Comparison of ENCODE assay signal across 11 cellular contexts in the genomic region with DNA sequence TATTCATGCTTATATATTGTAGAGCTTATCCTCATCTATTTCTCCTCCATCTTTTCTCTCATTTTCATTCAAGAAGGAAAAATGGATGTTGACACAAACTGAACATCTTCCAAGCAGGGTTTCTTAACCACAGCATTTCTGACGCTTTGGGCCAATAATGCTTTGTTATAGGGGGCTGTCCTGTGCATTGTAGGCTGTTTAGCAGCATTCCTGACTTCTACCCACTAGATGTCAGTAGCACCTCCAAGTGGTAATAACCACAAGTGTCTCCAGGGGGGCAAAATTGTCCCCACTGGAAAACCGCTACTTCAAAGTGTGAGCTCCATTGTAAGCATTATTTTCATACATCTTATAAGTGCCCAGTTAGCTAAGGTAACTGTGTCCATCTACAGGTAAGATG. TPM values are rescaled to one million over a fixed set of nuclear protein-coding genes. Genes with fewer than 3 reads are reported as not detected.
A peak's percentile ranks its signal among the peaks of the same experiment; 100 is the strongest.
DNase-seq lines count a peak whose midpoint lies in the region; ATAC-seq and TF ChIP-seq lines count a peak whose summit lies in the region.
"Had no signal": no experiment of that assay in that cellular context is flagged by ENCODE, and none has a peak within 500 bp of the region (broad histone marks: within the 10 kb centered on the region; RNA-seq: fewer than 3 reads in every experiment).

No MANE protein-coding gene starts in this region.

- no peaks in the 10 kb centered on the region for H3K9me3 ChIP-seq in body of pancreas
- no peaks in the 10 kb centered on the region for H3K9me3 ChIP-seq in upper lobe of right lung

- TF ChIP-seq CTCF in GM06990 (IDR thresholded peaks at IDR 0.05; ENCODE audit: insufficient read depth, low read length, poor library complexity, severe bottlenecking) (peak; percentile 36), brain microvascular endothelial cell (IDR thresholded peaks at IDR 0.05; ENCODE audit: low read depth, low read length, missing control alignments) (peak; percentile 70), body of pancreas (IDR thresholded peaks at IDR 0.05) (no peak), upper lobe of right lung (IDR thresholded peaks at IDR 0.05) (no peak)

- H3K27me3 ChIP-seq in GM06990 (replicated peaks; ENCODE audit: control insufficient read depth, insufficient read depth, low read length) (no peaks in the 10 kb centered on the region), brain microvascular endothelial cell (replicated peaks) (no peaks in the 10 kb centered on the region), body of pancreas (no peaks in the 10 kb centered on the region), upper lobe of right lung (no peaks in the 10 kb centered on the region)

- intact Hi-C loops in body of pancreas (cut with DNase I) (no loop called here), upper lobe of right lung (cut with DNase I) (no loop called here)

- no peaks in the 10 kb centered on the region for H3K36me3 ChIP-seq in GM06990 (ENCODE audit: control insufficient read depth, insufficient read depth, low read length)
- H3K36me3 ChIP-seq in brain microvascular endothelial cell (replicated peaks), result no peaks in the 10 kb centered on the region
- H3K36me3 ChIP-seq in body of pancreas (replicated peaks in 1 of 2; ENCODE audit: insufficient read depth in 1 of 2, low read depth in 2 of 2), result no peaks in the 10 kb centered on the region
- H3K36me3 ChIP-seq in upper lobe of right lung, result no peaks in the 10 kb centered on the region

- ATAC-seq in GM18502 (IDR thresholded peaks at IDR 0.05; ENCODE audit: poor library complexity, unreplicated experiment) (no peak), body of pancreas (no peak), upper lobe of right lung (no peak)
- ATAC-seq: Right ventricle myocardium inferior had no signal

- TF ChIP-seq POLR2A in body of pancreas (IDR thresholded peaks at IDR 0.05), result no peak

- H3K27ac ChIP-seq in brain microvascular endothelial cell (no peak overlapping the region), body of pancreas (no peak overlapping the region), upper lobe of right lung (no peak overlapping the region)

- WGBS in body of pancreas, 2 donors, result 57 to 74% methylated on average over 2 of the region's 2 CpGs

- H3K4me3 ChIP-seq in GM06990 (replicated peaks; ENCODE audit: low read depth, low read length), result no peak overlapping the region
- no peak overlapping the region for H3K4me3 ChIP-seq in brain microvascular endothelial cell (ENCODE audit: low read depth, low read length)
- no peak overlapping the region for H3K4me3 ChIP-seq in body of pancreas
- no peak overlapping the region for H3K4me3 ChIP-seq in upper lobe of right lung
- H3K4me3 ChIP-seq: lung had no signal

- DNase-seq in GM06990 (ENCODE audit: extremely low read depth, insufficient read length) (no peak), M059J (ENCODE audit: low read depth) (peak; percentile 32), brain microvascular endothelial cell (peak; percentile 17), lung microvascular endothelial cell (ENCODE audit: low read depth in 2 of 2) (peak; percentile 5 to 7), body of pancreas (no peak), upper lobe of right lung (no peak)
- DNase-seq in activated CD4-positive, CD25-positive, alpha-beta regulatory T cell treated with anti-CD3 and anti-CD28 coated beads, Interleukin-2, amount 50 U/mL, for 72 hours, result no peak

- H3K4me1 ChIP-seq in body of pancreas (no peaks in the 10 kb centered on the region), upper lobe of right lung (no peaks in the 10 kb centered on the region)

- in situ Hi-C loops in brain microvascular endothelial cell (cut with HindIII; ENCODE audit: low pct_ligation_motif_present, low sequenced_read_pairs), result no loop called here

RNA-seq across cellular contexts. Expression of gene TXNDC8, which starts 2.6 kb away (rescaled TPM):
- total RNA-seq in M059J (2014; rRNA removed; shearing (Covaris generic)), result not detected in 2 replicates
- total RNA-seq in lung microvascular endothelial cell, result not detected in 2 replicates
- total RNA-seq in body of pancreas, result not detected
- not detected for total RNA-seq in upper lobe of right lung
- total RNA-seq: dermis microvascular lymphatic vessel endothelial cell, lung, Right ventricle myocardium inferior had no signal

Comparison
In these comparisons a context has a peak if more than half of its experiments do, and no peak if none do; other contexts are left out.
1. DNase-seq: peak in M059J (single experiment), brain microvascular endothelial cell (single experiment) and lung microvascular endothelial cell (2 of 2); none in GM06990 (single experiment), body of pancreas (0 of 4), activated CD4-positive, CD25-positive, alpha-beta regulatory T cell treated with anti-CD3 and anti-CD28 coated beads, Interleukin-2, amount 50 U/mL, for 72 hours (single experiment) and upper lobe of right lung (single experiment).
2. CTCF ChIP-seq: peak in GM06990 (single experiment) and brain microvascular endothelial cell (single experiment); none in body of pancreas (0 of 7) and upper lobe of right lung (single experiment).